In the genomic region with DNA sequence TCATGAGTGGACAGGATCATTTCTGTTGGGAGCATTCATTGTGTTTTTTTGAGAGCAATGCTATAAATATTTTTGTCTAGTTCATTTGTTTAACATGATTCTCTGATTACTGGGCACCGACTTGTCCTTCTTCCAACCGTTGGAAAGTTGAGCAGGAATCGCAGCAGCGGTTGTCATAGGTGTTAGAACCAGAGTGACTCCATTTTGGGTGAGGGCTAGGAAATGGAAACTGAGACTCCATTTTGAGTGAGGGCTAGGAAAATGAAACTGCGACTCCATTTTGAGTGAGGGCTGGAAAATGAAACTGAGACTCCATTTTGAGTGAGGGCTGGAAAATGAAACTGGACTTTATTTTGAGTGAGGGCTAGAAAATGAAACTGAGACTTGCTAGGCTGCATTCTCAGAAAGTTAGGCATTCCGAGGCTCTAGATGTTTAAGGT, we compare ENCODE assay signal across 1 cellular context.
TF ChIP-seq lines count a peak whose summit lies in the region.

No MANE protein-coding gene starts in this region.

TF ChIP-seq in GM12878, 131 proteins besides CTCF, POLR2A, EP300 and RAD21 (continued from another document):
- TF ChIP-seq, protein P1, sequence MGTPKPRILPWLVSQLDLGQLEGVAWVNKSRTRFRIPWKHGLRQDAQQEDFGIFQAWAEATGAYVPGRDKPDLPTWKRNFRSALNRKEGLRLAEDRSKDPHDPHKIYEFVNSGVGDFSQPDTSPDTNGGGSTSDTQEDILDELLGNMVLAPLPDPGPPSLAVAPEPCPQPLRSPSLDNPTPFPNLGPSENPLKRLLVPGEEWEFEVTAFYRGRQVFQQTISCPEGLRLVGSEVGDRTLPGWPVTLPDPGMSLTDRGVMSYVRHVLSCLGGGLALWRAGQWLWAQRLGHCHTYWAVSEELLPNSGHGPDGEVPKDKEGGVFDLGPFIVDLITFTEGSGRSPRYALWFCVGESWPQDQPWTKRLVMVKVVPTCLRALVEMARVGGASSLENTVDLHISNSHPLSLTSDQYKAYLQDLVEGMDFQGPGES (IDR thresholded peaks at IDR 0.05): no peak
- TF ChIP-seq GABPA (IDR thresholded peaks at IDR 0.05; ENCODE audit: low read depth) (no peak), NBN (IDR thresholded peaks at IDR 0.05) (no peak)
- TF ChIP-seq, protein P2, sequence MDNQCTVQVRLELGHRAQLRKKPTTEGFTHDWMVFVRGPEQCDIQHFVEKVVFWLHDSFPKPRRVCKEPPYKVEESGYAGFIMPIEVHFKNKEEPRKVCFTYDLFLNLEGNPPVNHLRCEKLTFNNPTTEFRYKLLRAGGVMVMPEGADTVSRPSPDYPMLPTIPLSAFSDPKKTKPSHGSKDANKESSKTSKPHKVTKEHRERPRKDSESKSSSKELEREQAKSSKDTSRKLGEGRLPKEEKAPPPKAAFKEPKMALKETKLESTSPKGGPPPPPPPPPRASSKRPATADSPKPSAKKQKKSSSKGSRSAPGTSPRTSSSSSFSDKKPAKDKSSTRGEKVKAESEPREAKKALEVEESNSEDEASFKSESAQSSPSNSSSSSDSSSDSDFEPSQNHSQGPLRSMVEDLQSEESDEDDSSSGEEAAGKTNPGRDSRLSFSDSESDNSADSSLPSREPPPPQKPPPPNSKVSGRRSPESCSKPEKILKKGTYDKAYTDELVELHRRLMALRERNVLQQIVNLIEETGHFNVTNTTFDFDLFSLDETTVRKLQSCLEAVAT (IDR thresholded peaks at IDR 0.05): 0 out of 2 replicates have a peak, but pooled peaks have one; percentile 43
